In the genomic region with DNA sequence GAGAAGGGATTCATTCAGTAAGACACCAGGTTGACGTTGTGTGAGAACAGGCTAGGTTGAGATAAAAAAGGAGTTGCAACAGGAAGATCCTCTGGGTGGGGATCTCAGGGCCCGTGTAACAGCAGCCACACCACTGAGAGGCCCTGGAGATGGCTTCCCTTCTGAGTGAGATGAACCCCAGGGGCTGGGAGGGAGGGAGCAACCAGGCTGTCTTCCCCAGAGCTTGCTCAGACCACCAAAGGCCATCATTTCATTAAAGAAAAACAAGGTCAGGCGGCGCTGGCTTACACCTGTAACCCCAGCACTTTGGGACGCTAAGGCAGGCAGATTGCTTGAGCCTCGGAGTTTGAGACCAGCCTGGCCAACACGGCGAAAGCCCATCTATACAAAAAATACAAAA, we compare ENCODE assay signal across 17 cellular contexts.
DNase-seq lines count a peak whose midpoint lies in the region; ATAC-seq and TF ChIP-seq lines count a peak whose summit lies in the region.
"Had no signal": no experiment of that assay in that cellular context is flagged by ENCODE, and none has a peak within 500 bp of the region (broad histone marks: within the 10 kb centered on the region; RNA-seq: fewer than 3 reads in every experiment).

No MANE protein-coding gene starts in this region.

- H3K36me3 ChIP-seq in esophagus squamous epithelium (peaks cover 0 to 9% (median 0%) of the 10 kb centered on the region in 3 donors), psoas muscle (ENCODE audit: insufficient read depth in 1 of 2, low read depth in 1 of 2) (no peaks in the 10 kb centered on the region), thoracic aorta (peaks cover 20% of the 10 kb centered on the region)

- H3K4me1 Mint-ChIP-seq in brain, result peaks cover 49% of the 10 kb centered on the region

- H3K4me1 ChIP-seq in esophagus squamous epithelium, result peaks cover under 1 to 44% (median 14%) of the 10 kb centered on the region in 3 donors
- peaks cover 50% of the 10 kb centered on the region for H3K4me1 ChIP-seq in psoas muscle
- peaks cover 48 to 85% of the 10 kb centered on the region in 2 donors for H3K4me1 ChIP-seq in thoracic aorta (ENCODE audit: control insufficient read depth in 1 of 2, low read depth in 2 of 2)
- H3K4me1 ChIP-seq: SJSA1 had no signal

- intact Hi-C loops in esophagus squamous epithelium (cut with DNase I), result no loop called here
- intact Hi-C loops in psoas muscle (cut with DNase I), result loop anchor here in 1 of 2 donors (5.0 kb wide), 1 partner anchor 108 kb away; no protein-coding TSS in a partner anchor

- no peak for TF ChIP-seq POLR2A in esophagus squamous epithelium (IDR thresholded peaks at IDR 0.05)

- 64 to 69% methylated on average over 8 of the region's 8 CpGs for WGBS in esophagus squamous epithelium, 2 donors
- 68 to 71% (median 70%) methylated on average over 8 of the region's 8 CpGs for WGBS in psoas muscle, 3 donors

- H3K4me3 Mint-ChIP-seq in brain, result no peak overlapping the region
- H3K4me3 Mint-ChIP-seq: CD14-positive monocyte had no signal

- no peaks in the 10 kb centered on the region for H3K9me3 Mint-ChIP-seq in brain

- TF ChIP-seq CTCF in brain (conservative IDR thresholded peaks at IDR 0.05) (no peak), esophagus squamous epithelium (IDR thresholded peaks at IDR 0.05) (no peak), psoas muscle (IDR thresholded peaks at IDR 0.05) (no peak), thoracic aorta (IDR thresholded peaks at IDR 0.05) (no peak)

- no peak for DNase-seq in esophagus squamous epithelium (lab: John Stamatoyannopoulos, UW)
- DNase-seq in psoas muscle, result no peak
- no peak for DNase-seq in thoracic aorta (ENCODE audit: low spot score)
- DNase-seq in midbrain (lab: John Stamatoyannopoulos, UW), result no peak
- no peak for DNase-seq in SHP77 (lab: John Stamatoyannopoulos, UW)
- DNase-seq in NCI-H1694 (lab: John Stamatoyannopoulos, UW), result no peak
- no peak for DNase-seq in hypothalamus (lab: John Stamatoyannopoulos, UW)
- DNase-seq: Caco-2; DMS153; NCI-H2029; NCI-H2171; NCI-H446 treated with DMSO at 0.1 percent for 48 hours; NK-92 treated with Interleukin-12 subunit alpha and Interleukin-12 subunit beta, amount 100 ng/mL, for 24 hours had no signal

- H3K27ac ChIP-seq in esophagus squamous epithelium (peak overlapping the region; percentile 40 to 85 (median 76)), psoas muscle (peak overlapping the region; percentile 58), thoracic aorta (peak overlapping the region; percentile 94)
- H3K27ac ChIP-seq: SJSA1 had no signal

- H3K27me3 Mint-ChIP-seq in brain, result no peaks in the 10 kb centered on the region

- peaks cover 0 to 7% (median 0%) of the 10 kb centered on the region in 4 donors for H3K27me3 ChIP-seq in esophagus squamous epithelium
- no peaks in the 10 kb centered on the region for H3K27me3 ChIP-seq in psoas muscle (ENCODE audit: insufficient read depth in 3 of 3, low read length in 2 of 3)
- H3K27me3 ChIP-seq in thoracic aorta (replicated peaks; ENCODE audit: insufficient read depth), result no peaks in the 10 kb centered on the region
- H3K27me3 ChIP-seq: SJSA1 had no signal

- H3K9me3 ChIP-seq in esophagus squamous epithelium (no peaks in the 10 kb centered on the region), psoas muscle (no peaks in the 10 kb centered on the region), thoracic aorta (no peaks in the 10 kb centered on the region)
- H3K9me3 ChIP-seq: Caco-2, HAP-1, SJSA1 had no signal

- peak overlapping the region in 3 of 5 experiments; percentile 16 to 35 (median 35) for H3K27ac Mint-ChIP-seq in brain
- H3K27ac Mint-ChIP-seq: CD14-positive monocyte had no signal

- H3K36me3 Mint-ChIP-seq in brain, result no peaks in the 10 kb centered on the region

- ATAC-seq in psoas muscle (peak in 2 of 4 donors; percentile 2 to 6), thoracic aorta (ENCODE audit: insufficient number of reproducible peaks, low FRiP score, low read depth) (no peak)

- no peak overlapping the region for H3K4me3 ChIP-seq in esophagus squamous epithelium
- no peak overlapping the region for H3K4me3 ChIP-seq in psoas muscle
- no peak overlapping the region for H3K4me3 ChIP-seq in thoracic aorta
- H3K4me3 ChIP-seq: HAP-1, SJSA1 had no signal
